20 cellular contexts compared by ENCODE assay signal in genomic region chr9:108521063-108521462, GRCh38.
DNase-seq lines count a peak whose midpoint lies in the region; ATAC-seq and TF ChIP-seq lines count a peak whose summit lies in the region.
"Had no signal": no experiment of that assay in that cellular context is flagged by ENCODE, and none has a peak within 500 bp of the region (broad histone marks: within the 10 kb centered on the region; RNA-seq: fewer than 3 reads in every experiment).

No MANE protein-coding gene starts in this region.

- TF ChIP-seq CTCF in PC-3 (conservative IDR thresholded peaks at IDR 0.05; ENCODE audit: low read depth, low read length), result no peak
- TF ChIP-seq CTCF in BE2C (IDR thresholded peaks at IDR 0.05; ENCODE audit: low read depth, low read length), result no peak
- TF ChIP-seq CTCF in gastroesophageal sphincter (IDR thresholded peaks at IDR 0.05), result no peak

- no peak overlapping the region for H3K4me3 ChIP-seq in PC-3 (ENCODE audit: low read length)
- H3K4me3 ChIP-seq in mesenchymal stem cell (ENCODE audit: insufficient read depth in 1 of 2, low read depth in 1 of 2, low read length in 2 of 2), result no peak overlapping the region
- no peak overlapping the region for H3K4me3 ChIP-seq in BE2C (ENCODE audit: low read depth, low read length)
- H3K4me3 ChIP-seq in gastroesophageal sphincter, result no peak overlapping the region
- H3K4me3 ChIP-seq: neural progenitor cell, sigmoid colon, SJSA1, tibial artery had no signal

- H3K27ac ChIP-seq in PC-3 (ENCODE audit: low read length), result no peak overlapping the region
- H3K27ac ChIP-seq in mesenchymal stem cell (ENCODE audit: low read length, poor library complexity, severe bottlenecking), result no peak overlapping the region
- no peak overlapping the region for H3K27ac ChIP-seq in gastroesophageal sphincter
- H3K27ac ChIP-seq: neural progenitor cell, sigmoid colon, SJSA1, tibial artery had no signal

- H3K79me1 ChIP-seq in mesenchymal stem cell (replicated peaks; ENCODE audit: low read length, poor library complexity, severe bottlenecking), result no peaks in the 10 kb centered on the region

- no peak overlapping the region for H3K23ac ChIP-seq in mesenchymal stem cell (ENCODE audit: low read length in 2 of 2)

- H3K14ac ChIP-seq in mesenchymal stem cell (ENCODE audit: low read length in 2 of 2), result no peak overlapping the region

- H2BK120ac ChIP-seq in mesenchymal stem cell (ENCODE audit: low read depth, low read length), result no peak overlapping the region

- H3K79me2 ChIP-seq in PC-3 (ENCODE audit: low read length), result no peaks in the 10 kb centered on the region

- WGBS in mesenchymal stem cell, result 54% methylated on average over 2 of the region's 2 CpGs
- 72 to 93% methylated on average over 2 of the region's 2 CpGs for WGBS in gastroesophageal sphincter (ENCODE audit: low coverage in 1 of 2), 2 donors

- DNase-seq in Daoy (ENCODE audit: low read depth), result peak; percentile 65
- DNase-seq in PC-3, result peak; percentile 51
- peak; percentile 33 for DNase-seq in dedifferentiated amniotic fluid mesenchymal stem cell (ENCODE audit: extremely low spot score)
- peak; percentile 54 for DNase-seq in mesenchymal stem cell
- no peak for DNase-seq in BE2C
- DNase-seq in NCI-H1694 (lab: John Stamatoyannopoulos, UW), result no peak
- no peak for DNase-seq in activated gamma-delta T cell (lab: John Stamatoyannopoulos, UW)
- DNase-seq: activated CD4-positive, alpha-beta T cell treated with anti-CD3 and anti-CD28 coated beads, Interleukin-2, amount 10 ng/mL, durations not matched to agents 7 days and 5 days; activated naive CD8-positive, alpha-beta T cell treated with anti-CD3 and anti-CD28 coated beads, Interleukin-2, amount 50 U/mL, for 24 hours; activated T-cell treated with anti-CD3 and anti-CD28 coated beads, Interleukin-2, amount 50 U/mL, for 4 hours; AML-193; foreskin melanocyte; immature natural killer cell; NCI-H1048; sigmoid colon; stimulated activated CD4-positive, alpha-beta T cell treated with anti-CD3 and anti-CD28 coated beads, Interleukin-4, amount 100 ng/mL, for 4 hours; tibial artery had no signal

- no peak overlapping the region for H4K91ac ChIP-seq in mesenchymal stem cell (ENCODE audit: low read length)

- POLR2A ChIA-PET in PC-3 (lab: Charles Lee; ENCODE audit: unreplicated experiment), result interaction anchor here (0.6 kb wide), 1 partner anchor 27 kb away, joined by 4 read pairs; no protein-coding TSS in a partner anchor

- H3K9me3 ChIP-seq in PC-3 (ENCODE audit: low read length) (no peaks in the 10 kb centered on the region), mesenchymal stem cell (ENCODE audit: control insufficient read depth, low read length) (no peaks in the 10 kb centered on the region), BE2C (no peaks in the 10 kb centered on the region), gastroesophageal sphincter (no peaks in the 10 kb centered on the region)
- H3K9me3 ChIP-seq: sigmoid colon, SJSA1, tibial artery had no signal

- no peak overlapping the region for H2BK12ac ChIP-seq in mesenchymal stem cell (ENCODE audit: low read length in 2 of 2)

- CTCF ChIA-PET in PC-3 (lab: Charles Lee), result no interaction called here

- no peak overlapping the region for H3K9ac ChIP-seq in PC-3 (ENCODE audit: low read length)
- H3K9ac ChIP-seq in mesenchymal stem cell (ENCODE audit: low read length), result no peak overlapping the region
- H3K9ac ChIP-seq: neural progenitor cell had no signal

- H3F3A ChIP-seq in PC-3 (ENCODE audit: low read length, unreplicated experiment), result no peaks in the 10 kb centered on the region

- ATAC-seq in PC-3, result no peak
- no peak for ATAC-seq in gastroesophageal sphincter
- ATAC-seq: activated naive CD8-positive, alpha-beta T cell treated with anti-CD3 and anti-CD28 coated beads, Interleukin-2, amount 50 U/mL, for 24 hours; activated T-cell treated with anti-CD3 and anti-CD28 coated beads, Interleukin-2, amount 50 U/mL, for 4 hours had no signal

- H3K4me2 ChIP-seq in PC-3 (ENCODE audit: low read length) (no peak overlapping the region), mesenchymal stem cell (ENCODE audit: low read length, poor library complexity, severe bottlenecking) (no peak overlapping the region)
- H3K4me2 ChIP-seq: neural progenitor cell had no signal

- no peaks in the 10 kb centered on the region for H4K20me1 ChIP-seq in PC-3 (ENCODE audit: low read length)

- no peaks in the 10 kb centered on the region for H3K9me2 ChIP-seq in PC-3 (replicated peaks; ENCODE audit: low read length)

- intact Hi-C loops in PC-3 (cut with micrococcal nuclease), result no loop called here

- no peak overlapping the region for H2BK15ac ChIP-seq in mesenchymal stem cell (ENCODE audit: low read depth, poor library complexity, severe bottlenecking)

- H3K36me3 ChIP-seq in PC-3 (ENCODE audit: low read depth, low read length) (no peaks in the 10 kb centered on the region), mesenchymal stem cell (ENCODE audit: control insufficient read depth in 1 of 2, insufficient read depth in 2 of 2, low read depth in 1 of 2, low read length in 2 of 2) (no peaks in the 10 kb centered on the region), BE2C (no peaks in the 10 kb centered on the region), gastroesophageal sphincter (no peaks in the 10 kb centered on the region)
- H3K36me3 ChIP-seq: neural progenitor cell, sigmoid colon, SJSA1, tibial artery had no signal

- H4K8ac ChIP-seq in mesenchymal stem cell (ENCODE audit: low read length), result no peak overlapping the region

- peak overlapping the region in 1 of 2 experiments; percentile 52 for H3K18ac ChIP-seq in mesenchymal stem cell (ENCODE audit: low read depth in 1 of 2, low read length in 2 of 2)

- H2AK5ac ChIP-seq in mesenchymal stem cell (ENCODE audit: low read length, severe bottlenecking), result no peak overlapping the region

- no peak overlapping the region for H2BK5ac ChIP-seq in mesenchymal stem cell (ENCODE audit: low read depth, low read length, poor library complexity, severe bottlenecking)

- H3K27me3 ChIP-seq in PC-3 (ENCODE audit: low read length) (no peaks in the 10 kb centered on the region), mesenchymal stem cell (ENCODE audit: control insufficient read depth in 1 of 2, insufficient read depth in 1 of 2, low read length in 2 of 2) (no peaks in the 10 kb centered on the region), BE2C (0 out of 2 replicates have a peak, but pooled peaks cover 3% of the 10 kb centered on the region), gastroesophageal sphincter (no peaks in the 10 kb centered on the region)
- H3K27me3 ChIP-seq: neural progenitor cell, sigmoid colon, SJSA1, tibial artery had no signal

- no TSS peak for BruUV-seq in PC-3 (replicated peaks; lab: Mats Ljungman, UMichigan)

- TF ChIP-seq EP300 in gastroesophageal sphincter (IDR thresholded peaks at IDR 0.05), result no peak

- no peak overlapping the region for H3K4ac ChIP-seq in mesenchymal stem cell (ENCODE audit: low read depth in 1 of 2, low read length in 2 of 2)

- H3K4me1 ChIP-seq in PC-3 (ENCODE audit: insufficient read depth, low read length) (peaks cover 7% of the 10 kb centered on the region), mesenchymal stem cell (ENCODE audit: control insufficient read depth, insufficient read depth, low read depth, low read length) (no peaks in the 10 kb centered on the region), BE2C (no peaks in the 10 kb centered on the region), gastroesophageal sphincter (no peaks in the 10 kb centered on the region)
- H3K4me1 ChIP-seq: neural progenitor cell, SJSA1 had no signal

- no peak for TF ChIP-seq POLR2A in gastroesophageal sphincter (IDR thresholded peaks at IDR 0.05)

- H2AFZ ChIP-seq in PC-3 (ENCODE audit: low read length), result no peak overlapping the region
- H2AFZ ChIP-seq in mesenchymal stem cell (ENCODE audit: low read depth, low read length), result no peak overlapping the region
- H2AFZ ChIP-seq: neural progenitor cell had no signal

Comparison
In these comparisons a context has a peak if more than half of its experiments do, and no peak if none do; other contexts are left out.
1. DNase-seq: peak in Daoy (single experiment), PC-3 (single experiment), dedifferentiated amniotic fluid mesenchymal stem cell (single experiment) and mesenchymal stem cell (single experiment); none in BE2C (single experiment), NCI-H1694 (single experiment) and activated gamma-delta T cell (single experiment).